Comparison of ENCODE assay signal across 22 cellular contexts in genomic region chr1:25185934-25186333, GRCh38. TPM values are rescaled to one million over a fixed set of nuclear protein-coding genes. Genes with fewer than 3 reads are reported as not detected.
A peak's percentile ranks its signal among the peaks of the same experiment; 100 is the strongest.
DNase-seq lines count a peak whose midpoint lies in the region; ATAC-seq and TF ChIP-seq lines count a peak whose summit lies in the region.
"Had no signal": no experiment of that assay in that cellular context is flagged by ENCODE, and none has a peak within 500 bp of the region (broad histone marks: within the 10 kb centered on the region; RNA-seq: fewer than 3 reads in every experiment).

No MANE protein-coding gene starts in this region.

- 25% methylated on average over 5 of the region's 5 CpGs for WGBS in prostate gland
- 47 to 54% (median 54%) methylated on average over 5 of the region's 5 CpGs for WGBS in adrenal gland, 4 donors

- CTCF ChIA-PET in MCF 10A (lab: Yijun Ruan, JAX) = interaction anchor here (1.0 kb wide), 1 partner anchor 19 kb away, joined by 3 read pairs; no protein-coding TSS in a partner anchor

- H3K27me3 Mint-ChIP-seq in MCF 10A (ENCODE audit: insufficient read depth, unreplicated experiment) = peaks cover 12% of the 10 kb centered on the region
- no peaks in the 10 kb centered on the region for H3K27me3 Mint-ChIP-seq in neural crest cell (ENCODE audit: low read depth)
- H3K27me3 Mint-ChIP-seq: CD4-positive, alpha-beta T cell had no signal

- H3K4me3 ChIP-seq in breast epithelium = peak overlapping the region in 1 of 3 donors; percentile 11
- no peak overlapping the region for H3K4me3 ChIP-seq in upper lobe of right lung
- H3K4me3 ChIP-seq in prostate gland = no peak overlapping the region
- no peak overlapping the region for H3K4me3 ChIP-seq in adrenal gland
- H3K4me3 ChIP-seq: BLaER1, GM12878 had no signal

- intact Hi-C loops in breast epithelium (cut with DNase I; ENCODE audit: low total_unique reads) (no loop called here), MCF 10A (cut with micrococcal nuclease) (no loop called here), upper lobe of right lung (cut with DNase I) (no loop called here), prostate gland (cut with DNase I) (no loop called here), adrenal gland (cut with DNase I) (no loop called here)

- H3K4me1 ChIP-seq in breast epithelium = no peaks in the 10 kb centered on the region
- H3K4me1 ChIP-seq in upper lobe of right lung = no peaks in the 10 kb centered on the region
- no peaks in the 10 kb centered on the region for H3K4me1 ChIP-seq in prostate gland (replicated peaks)
- no peaks in the 10 kb centered on the region for H3K4me1 ChIP-seq in adrenal gland (replicated peaks in 1 of 2)
- H3K4me1 ChIP-seq: BLaER1 had no signal

- POLR2A ChIA-PET in MCF 10A (lab: Yijun Ruan, JAX) = no interaction called here

- H3K27me3 ChIP-seq in breast epithelium = no peaks in the 10 kb centered on the region
- peaks cover 4% of the 10 kb centered on the region for H3K27me3 ChIP-seq in upper lobe of right lung
- H3K27me3 ChIP-seq in prostate gland (replicated peaks; ENCODE audit: insufficient read depth) = no peaks in the 10 kb centered on the region
- no peaks in the 10 kb centered on the region for H3K27me3 ChIP-seq in adrenal gland
- H3K27me3 ChIP-seq: BLaER1 had no signal

- TF ChIP-seq POLR2A in breast epithelium (IDR thresholded peaks at IDR 0.05) (no peak), prostate gland (IDR thresholded peaks at IDR 0.05) (no peak), adrenal gland (IDR thresholded peaks at IDR 0.05) (no peak)

- H3K9me3 ChIP-seq in breast epithelium (no peaks in the 10 kb centered on the region), upper lobe of right lung (no peaks in the 10 kb centered on the region), prostate gland (no peaks in the 10 kb centered on the region), adrenal gland (replicated peaks in 1 of 3) (no peaks in the 10 kb centered on the region)
- H3K9me3 ChIP-seq: BLaER1 had no signal

- no peaks in the 10 kb centered on the region for H3K9me3 Mint-ChIP-seq in MCF 10A (ENCODE audit: unreplicated experiment)
- no peaks in the 10 kb centered on the region for H3K9me3 Mint-ChIP-seq in neural crest cell
- H3K9me3 Mint-ChIP-seq: CD4-positive, alpha-beta T cell; CD8-positive, alpha-beta memory T cell had no signal

- no peak overlapping the region for H3K4me3 Mint-ChIP-seq in MCF 10A (ENCODE audit: unreplicated experiment)
- H3K4me3 Mint-ChIP-seq in neural crest cell = no peak overlapping the region
- H3K4me3 Mint-ChIP-seq: B cell; CD4-positive, alpha-beta T cell; CD8-positive, alpha-beta memory T cell had no signal

- no TSS peak for BruUV-seq in MCF 10A (replicated peaks; lab: Mats Ljungman, UMichigan)

- no peaks in the 10 kb centered on the region for H3K4me1 Mint-ChIP-seq in MCF 10A (ENCODE audit: insufficient read depth, unreplicated experiment)
- H3K4me1 Mint-ChIP-seq in neural crest cell = no peaks in the 10 kb centered on the region
- H3K4me1 Mint-ChIP-seq: B cell; CD8-positive, alpha-beta memory T cell had no signal

- ATAC-seq in upper lobe of right lung (no peak), HG03354 (IDR thresholded peaks at IDR 0.05; ENCODE audit: poor library complexity, severe bottlenecking, unreplicated experiment) (no peak)
- ATAC-seq: GM12878 had no signal

- H3K27ac ChIP-seq in breast epithelium (peak overlapping the region; percentile 32 to 42), upper lobe of right lung (no peak overlapping the region), prostate gland (no peak overlapping the region), adrenal gland (no peak overlapping the region)
- H3K27ac ChIP-seq: 22Rv1, BLaER1, C4-2B had no signal

- H3K27ac Mint-ChIP-seq in MCF 10A (ENCODE audit: low read depth, unreplicated experiment) = no peak overlapping the region
- H3K27ac Mint-ChIP-seq in neural crest cell (ENCODE audit: unreplicated experiment) = peak overlapping the region; percentile 40
- H3K27ac Mint-ChIP-seq: B cell; CD4-positive, alpha-beta T cell; CD8-positive, alpha-beta memory T cell had no signal

- DNase-seq in breast epithelium (ENCODE audit: low spot score in 2 of 2) = no peak
- DNase-seq in MCF 10A (ENCODE audit: unreplicated experiment) = no peak
- peak; percentile 67 for DNase-seq in left kidney (ENCODE audit: low read depth, low spot score)
- no peak for DNase-seq in neural crest cell (ENCODE audit: low read depth, low spot score)
- DNase-seq in upper lobe of right lung = peak; percentile 32
- no peak for DNase-seq in prostate gland (ENCODE audit: low spot score)
- DNase-seq in adrenal gland = no peak
- DNase-seq: CD4-positive, alpha-beta T cell; CD8-positive, alpha-beta memory T cell; DMS 273 treated with DMSO at 0.1 percent for 48 hours; DMS79; EL; GDM1; GOT3; H7; HCEC 1CT had no signal

- TF ChIP-seq CTCF in breast epithelium (IDR thresholded peaks at IDR 0.05) (no peak), MCF 10A (IDR thresholded peaks at IDR 0.05; ENCODE audit: unreplicated experiment) (no peak), neural crest cell (conservative IDR thresholded peaks at IDR 0.05) (no peak), upper lobe of right lung (IDR thresholded peaks at IDR 0.05) (no peak), prostate gland (IDR thresholded peaks at IDR 0.05) (no peak), adrenal gland (IDR thresholded peaks at IDR 0.05) (no peak)

- H3K36me3 Mint-ChIP-seq in MCF 10A (ENCODE audit: insufficient read depth, unreplicated experiment) = no peaks in the 10 kb centered on the region
- H3K36me3 Mint-ChIP-seq in neural crest cell (ENCODE audit: low read depth) = no peaks in the 10 kb centered on the region
- H3K36me3 Mint-ChIP-seq: CD8-positive, alpha-beta memory T cell had no signal

- H3K36me3 ChIP-seq in breast epithelium = no peaks in the 10 kb centered on the region
- H3K36me3 ChIP-seq in upper lobe of right lung = no peaks in the 10 kb centered on the region
- H3K36me3 ChIP-seq in prostate gland = no peaks in the 10 kb centered on the region
- no peaks in the 10 kb centered on the region for H3K36me3 ChIP-seq in adrenal gland (replicated peaks in 1 of 2)
- H3K36me3 ChIP-seq: BLaER1 had no signal

RNA-seq across cellular contexts. Expression of gene SYF2, which starts 46.4 kb away (rescaled TPM):
- total RNA-seq in breast epithelium (10 to 100 TPM; 61.3 to 85.0 (median 83.6) TPM), MCF 10A (2022) (40.5 and 43.0 TPM in 2 replicates), neural crest cell (26.3 and 26.5 TPM in 2 replicates), upper lobe of right lung (38.8 TPM), prostate gland (10 to 100 TPM; 46.5 to 51.0 TPM), adrenal gland (10 to 100 TPM; 34.8 to 71.8 (median 51.8) TPM)
- polyA plus RNA-seq in adrenal gland = 10 to 100 TPM; 72.4 to 86.3 (median 76.2) TPM

Comparison
In these comparisons a context has a peak if more than half of its experiments do, and no peak if none do; other contexts are left out.
1. DNase-seq: peak in left kidney (single experiment) and upper lobe of right lung (single experiment); none in breast epithelium (0 of 2), MCF 10A (single experiment), neural crest cell (single experiment), prostate gland (single experiment) and adrenal gland (0 of 7).
2. H3K27ac ChIP-seq: peak in breast epithelium (2 of 2); none in upper lobe of right lung (single experiment), prostate gland (0 of 2) and adrenal gland (0 of 5).